ENCODE assay signal across 8 cellular contexts in the genomic region with DNA sequence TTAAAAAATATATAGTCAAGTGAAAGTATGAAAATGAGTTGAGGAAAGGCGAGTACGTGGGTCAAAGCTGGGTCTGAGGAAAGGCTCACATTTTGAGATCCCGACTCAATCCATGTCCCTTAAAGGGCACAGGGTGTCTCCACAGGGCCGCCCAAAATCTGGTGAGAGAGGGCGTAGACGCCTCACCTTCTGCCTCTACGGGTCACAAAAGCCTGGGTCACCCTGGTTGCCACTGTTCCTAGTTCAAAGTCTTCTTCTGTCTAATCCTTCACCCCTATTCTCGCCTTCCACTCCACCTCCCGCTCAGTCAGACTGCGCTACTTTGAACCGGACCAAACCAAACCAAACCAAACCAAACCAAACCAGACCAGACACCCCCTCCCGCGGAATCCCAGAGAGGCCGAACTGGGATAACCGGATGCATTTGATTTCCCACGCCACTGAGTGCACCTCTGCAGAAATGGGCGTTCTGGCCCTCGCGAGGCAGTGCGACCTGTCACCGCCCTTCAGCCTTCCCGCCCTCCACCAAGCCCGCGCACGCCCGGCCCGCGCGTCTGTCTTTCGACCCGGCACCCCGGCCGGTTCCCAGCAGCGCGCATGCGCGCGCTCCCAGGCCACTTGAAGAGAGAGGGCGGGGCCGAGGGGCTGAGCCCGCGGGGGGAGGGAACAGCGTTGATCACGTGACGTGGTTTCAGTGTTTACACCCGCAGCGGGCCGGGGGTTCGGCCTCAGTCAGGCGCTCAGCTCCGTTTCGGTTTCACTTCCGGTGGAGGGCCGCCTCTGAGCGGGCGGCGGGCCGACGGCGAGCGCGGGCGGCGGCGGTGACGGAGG. TPM values are rescaled to one million over a fixed set of nuclear protein-coding genes. Genes with fewer than 3 reads are reported as not detected.
DNase-seq lines count a peak whose midpoint lies in the region; ATAC-seq, FAIRE-seq and TF ChIP-seq lines count a peak whose summit lies in the region.

A gene (plus strand): TSS at position 728 of the 831 bp plus-strand sequence. CDS start 261 bp downstream, outside the sequence.

- peak within 1 kb of the TSS; percentile 80 for H3K4me3 ChIP-seq in BE2C (ENCODE audit: low read depth, low read length)

- H3K9me3 ChIP-seq in BE2C: no peaks in the 10 kb centered on the region; the same call in 1 of the 2 replicates

- H3K27me3 ChIP-seq in BE2C (no peaks in the 10 kb centered on the region), layer of hippocampus (ENCODE audit: control insufficient read depth, insufficient read depth, low read length) (no peaks in the 10 kb centered on the region)

- TF ChIP-seq CTCF in BE2C (IDR thresholded peaks at IDR 0.05; ENCODE audit: low read depth, low read length): no peak

- H3K4me1 ChIP-seq in BE2C: no peaks in the 10 kb centered on the region

- peak; percentile 84 for ATAC-seq in HG03442 (IDR thresholded peaks at IDR 0.05; ENCODE audit: unreplicated experiment)

- DNase-seq in BE2C (peak; percentile 92), GM19239 (ENCODE audit: insufficient read length, low spot score) (peak; percentile 80), NCI-H524 treated with DMSO at 0.1 percent for 48 hours (lab: John Stamatoyannopoulos, UW) (peak; percentile 44)
- peak; percentile 92 to 93 for DNase-seq in activated CD4-positive, alpha-beta T cell treated with anti-CD3 and anti-CD28 coated beads for 4 hours
- DNase-seq in stimulated activated CD4-positive, alpha-beta T cell treated with anti-CD3 and anti-CD28 coated beads, Interleukin-1b, Interleukin-23, amount 100 ng/mL, for 24 hours (ENCODE audit: low read depth in 4 of 4, low spot score in 1 of 4): peak; percentile 65 to 86 (median 77)

- H3K36me3 ChIP-seq in BE2C: no peaks in the 10 kb centered on the region

- H3K27ac ChIP-seq in cingulate gyrus (ENCODE audit: low read depth, low read length) (peak within 1 kb of the TSS; percentile 63), layer of hippocampus (ENCODE audit: low read depth, low read length) (peak within 1 kb of the TSS; percentile 46)

- peak; percentile 83 for FAIRE-seq in GM19239 (lab: Jason Lieb, UNC)

RNA-seq across cellular contexts. Expression of the gene that starts here (rescaled TPM):
- polyA plus RNA-seq in BE2C (2012; ENCODE audit: insufficient read depth, insufficient read length, low read depth): 17.2 TPM

Comparison
In these comparisons a context has a peak if more than half of its experiments do, and no peak if none do; other contexts are left out.
1. Peak in every context shown above with its lines: DNase-seq, ATAC-seq, H3K4me3 ChIP-seq and H3K27ac ChIP-seq.